In genomic region chr13:102993348-102993747, GRCh38 we compare ENCODE assay signal across 26 cellular contexts.
"Had no signal": no experiment of that assay in that cellular context is flagged by ENCODE, and none has a peak within 500 bp of the region (broad histone marks: within the 10 kb centered on the region; RNA-seq: fewer than 3 reads in every experiment).

No MANE protein-coding gene starts in this region.

- H3K4me3 Mint-ChIP-seq: naive thymus-derived CD4-positive, alpha-beta T cell; nephron; neural progenitor cell; stimulated activated memory B cell treated with anti-CD40 and anti-IgM and Interleukin-4, amounts not matched to agents 10 μg/mL and 1 μg/mL and 100 μg/mL, for 72 hours had no signal

- H3K4me2 ChIP-seq: neural progenitor cell had no signal

- H3K4me1 Mint-ChIP-seq: naive thymus-derived CD4-positive, alpha-beta T cell; nephron; neural progenitor cell; stimulated activated memory B cell treated with anti-CD40 and anti-IgM and Interleukin-4, amounts not matched to agents 10 μg/mL and 1 μg/mL and 100 μg/mL, for 72 hours had no signal

- H3K4me3 ChIP-seq: coronary artery, esophagus muscularis mucosa, gastrocnemius medialis, left lung, neural progenitor cell, ovary, psoas muscle, sigmoid colon, thoracic aorta, tibial nerve, upper lobe of left lung had no signal

- H3K9me3 ChIP-seq: gastrocnemius medialis, ovary, psoas muscle, thoracic aorta had no signal

- H3K27ac ChIP-seq: coronary artery, esophagus muscularis mucosa, gastrocnemius medialis, left lung, neural progenitor cell, ovary, psoas muscle, sigmoid colon, thoracic aorta, upper lobe of left lung had no signal

- H3K4me1 ChIP-seq: esophagus muscularis mucosa, gastrocnemius medialis, left lung, neural progenitor cell, psoas muscle, sigmoid colon, upper lobe of left lung had no signal

- H3K27me3 ChIP-seq: esophagus muscularis mucosa, gastrocnemius medialis, left lung, neural progenitor cell, ovary, sigmoid colon, tibial nerve, upper lobe of left lung had no signal

- H3K9ac ChIP-seq: neural progenitor cell had no signal

- H2AFZ ChIP-seq: neural progenitor cell had no signal

- H3K36me3 ChIP-seq: esophagus muscularis mucosa, gastrocnemius medialis, left lung, neural progenitor cell, ovary, sigmoid colon, thoracic aorta, tibial nerve, upper lobe of left lung had no signal

- H3K27me3 Mint-ChIP-seq: stimulated activated memory B cell treated with anti-CD40 and anti-IgM and Interleukin-4, amounts not matched to agents 10 μg/mL and 1 μg/mL and 100 μg/mL, for 72 hours had no signal

- H3K36me3 Mint-ChIP-seq: neural progenitor cell; stimulated activated memory B cell treated with anti-CD40 and anti-IgM and Interleukin-4, amounts not matched to agents 10 μg/mL and 1 μg/mL and 100 μg/mL, for 72 hours had no signal

- H3K27ac Mint-ChIP-seq: naive thymus-derived CD4-positive, alpha-beta T cell; nephron; neural progenitor cell; stimulated activated memory B cell treated with anti-CD40 and anti-IgM and Interleukin-4, amounts not matched to agents 10 μg/mL and 1 μg/mL and 100 μg/mL, for 72 hours had no signal

- DNase-seq: dermis blood vessel endothelial cell; effector memory CD4-positive, alpha-beta T cell; gastrocnemius medialis; head of caudate nucleus; kidney; left cardiac atrium; left lung; mesendoderm; midbrain; naive thymus-derived CD4-positive, alpha-beta T cell; ovary; posterior cingulate gyrus; psoas muscle; right cardiac atrium; sigmoid colon; stimulated activated CD4-positive, alpha-beta T cell treated with anti-CD3 and anti-CD28 coated beads, Interleukin-2, amount 100 ng/mL, for 24 hours; stimulated activated CD4-positive, alpha-beta T cell treated with anti-CD3 and anti-CD28 coated beads, Interleukin-4, amount 100 ng/mL, for 4 hours; stimulated activated naive CD8-positive, alpha-beta T cell treated with anti-CD3 and anti-CD28 coated beads, Interleukin-15, Interleukin-2, amounts not matched to agents 100 U/mL and 50 U/mL, for 24 hours; upper lobe of left lung had no signal
